ENCODE assay signal across 22 cellular contexts in genomic region chr14:84937449-84937848, GRCh38.
"Had no signal": no experiment of that assay in that cellular context is flagged by ENCODE, and none has a peak within 500 bp of the region (broad histone marks: within the 10 kb centered on the region; RNA-seq: fewer than 3 reads in every experiment).

No MANE protein-coding gene starts in this region.

- H3K4me3 Mint-ChIP-seq: activated CD4-positive, alpha-beta T cell treated with anti-CD3 and anti-CD28 coated beads for 36 hours; activated naive CD8-positive, alpha-beta T cell; activated T-cell treated with anti-CD3 and anti-CD28 coated beads, Interleukin-2, amount 50 U/mL, for 24 hours; activated T-helper 17 cell treated with anti-CD3 and anti-CD28 coated beads, Interleukin-2, amount 50 U/mL, for 72 hours; nephron; stimulated activated naive B cell treated with anti-CD40 and anti-IgM and Interleukin-4, amounts not matched to agents 10 μg/mL and 1 μg/mL and 100 μg/mL, for 72 hours; T-helper 1 cell treated with Interleukin-12 subunit alpha and Interleukin-12 subunit beta and Interleukin-4 antibody, amounts not matched to agents 30 μg/mL and 1 μg/mL, for 36 hours; WTC11 had no signal

- H3K27me3 Mint-ChIP-seq: activated CD4-positive, alpha-beta T cell treated with anti-CD3 and anti-CD28 coated beads for 36 hours; activated naive CD8-positive, alpha-beta T cell; activated T-cell treated with anti-CD3 and anti-CD28 coated beads, Interleukin-2, amount 50 U/mL, for 24 hours; activated T-helper 17 cell treated with anti-CD3 and anti-CD28 coated beads, Interleukin-2, amount 50 U/mL, for 72 hours; stimulated activated naive B cell treated with anti-CD40 and anti-IgM and Interleukin-4, amounts not matched to agents 10 μg/mL and 1 μg/mL and 100 μg/mL, for 72 hours had no signal

- DNase-seq: activated CD4-positive, alpha-beta T cell treated with anti-CD3 and anti-CD28 coated beads for 36 hours; activated CD4-positive, alpha-beta T cell treated with anti-CD3 and anti-CD28 coated beads, Interleukin-2, amount 50 U/mL, for 4 hours; activated CD8-positive, alpha-beta memory T cell treated with anti-CD3 and anti-CD28 coated beads for 24 hours; activated CD8-positive, alpha-beta memory T cell treated with anti-CD3 and anti-CD28 coated beads, Interleukin-2, amount 50 U/mL, for 4 hours; activated naive CD4-positive, alpha-beta T cell; activated T-cell treated with anti-CD3 and anti-CD28 coated beads, Interleukin-2, amount 50 U/mL, for 24 hours; adrenal gland; stimulated activated CD4-positive, alpha-beta T cell treated with anti-CD3 and anti-CD28 coated beads, Interleukin-15, amount 100 ng/mL, for 24 hours; stimulated activated naive B cell treated with anti-CD40 and anti-IgM and Interleukin-4, amounts not matched to agents 10 μg/mL and 1 μg/mL and 100 μg/mL, for 72 hours; T1000; trophoblast cell; uterus had no signal

- H3K27me3 ChIP-seq: adrenal gland, uterus had no signal

- ATAC-seq: activated CD4-positive, alpha-beta T cell treated with anti-CD3 and anti-CD28 coated beads for 36 hours; activated T-helper 17 cell treated with anti-CD3 and anti-CD28 coated beads, Interleukin-2, amount 50 U/mL, for 72 hours; sciatic nerve; stimulated activated naive B cell treated with anti-CD40 and anti-IgM and Interleukin-4, amounts not matched to agents 10 μg/mL and 1 μg/mL and 100 μg/mL, for 72 hours; WTC11 had no signal

- H3K79me2 ChIP-seq: parathyroid adenoma had no signal

- H3K27ac ChIP-seq: adrenal gland, coronary artery, epithelial cell of prostate, parathyroid adenoma, uterus had no signal

- H2AFZ ChIP-seq: parathyroid adenoma had no signal

- H3K4me3 ChIP-seq: adrenal gland, coronary artery, smooth muscle cell, uterus had no signal

- H3K36me3 ChIP-seq: adrenal gland, uterus had no signal

- H3K36me3 Mint-ChIP-seq: activated naive CD8-positive, alpha-beta T cell; stimulated activated naive B cell treated with anti-CD40 and anti-IgM and Interleukin-4, amounts not matched to agents 10 μg/mL and 1 μg/mL and 100 μg/mL, for 72 hours; WTC11 had no signal

- H3K4me1 ChIP-seq: adrenal gland, parathyroid adenoma, uterus had no signal

- H3K4me1 Mint-ChIP-seq: activated CD4-positive, alpha-beta T cell treated with anti-CD3 and anti-CD28 coated beads for 36 hours; activated T-helper 17 cell treated with anti-CD3 and anti-CD28 coated beads, Interleukin-2, amount 50 U/mL, for 72 hours; nephron; stimulated activated naive B cell treated with anti-CD40 and anti-IgM and Interleukin-4, amounts not matched to agents 10 μg/mL and 1 μg/mL and 100 μg/mL, for 72 hours; WTC11 had no signal

- H3K9ac ChIP-seq: parathyroid adenoma had no signal

- H3K4me2 ChIP-seq: smooth muscle cell had no signal

- H3K27ac Mint-ChIP-seq: activated CD4-positive, alpha-beta T cell treated with anti-CD3 and anti-CD28 coated beads for 36 hours; activated naive CD8-positive, alpha-beta T cell; activated T-cell treated with anti-CD3 and anti-CD28 coated beads, Interleukin-2, amount 50 U/mL, for 24 hours; activated T-helper 17 cell treated with anti-CD3 and anti-CD28 coated beads, Interleukin-2, amount 50 U/mL, for 72 hours; nephron; stimulated activated naive B cell treated with anti-CD40 and anti-IgM and Interleukin-4, amounts not matched to agents 10 μg/mL and 1 μg/mL and 100 μg/mL, for 72 hours; T-helper 1 cell treated with Interleukin-12 subunit alpha and Interleukin-12 subunit beta and Interleukin-4 antibody, amounts not matched to agents 30 μg/mL and 1 μg/mL, for 36 hours; WTC11 had no signal

- H3K9me3 ChIP-seq: adrenal gland, uterus had no signal
